8 cellular contexts compared by ENCODE assay signal in the genomic region with DNA sequence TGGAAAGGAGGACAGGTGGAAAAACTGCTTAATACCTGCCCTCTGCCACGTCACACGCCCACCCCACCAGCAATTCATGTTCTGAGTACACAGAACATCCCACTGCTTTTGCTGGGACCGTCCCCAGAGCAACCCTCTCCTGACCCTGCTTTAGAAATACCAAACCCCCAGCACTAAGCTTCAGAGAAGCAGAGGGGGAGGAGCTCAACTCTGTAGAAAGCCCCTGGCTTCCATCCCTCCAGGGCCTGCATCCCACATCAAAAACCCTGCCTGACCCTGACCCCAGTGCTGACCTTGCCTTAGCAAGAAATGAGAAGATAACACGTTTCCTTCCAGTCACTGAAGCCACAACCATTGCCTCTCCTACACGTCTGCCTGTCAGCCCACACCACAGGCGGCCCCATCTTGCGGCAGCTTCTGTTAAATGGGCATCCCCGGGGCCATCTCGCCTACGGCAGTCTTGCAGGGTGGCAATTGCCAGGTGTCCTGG. TPM values are rescaled to one million over a fixed set of nuclear protein-coding genes. Genes with fewer than 3 reads are reported as not detected.
A peak's percentile ranks its signal among the peaks of the same experiment; 100 is the strongest.
DNase-seq lines count a peak whose midpoint lies in the region; ATAC-seq and TF ChIP-seq lines count a peak whose summit lies in the region.

No MANE protein-coding gene starts in this region.

- H3K27ac ChIP-seq in endodermal cell (ENCODE audit: low read depth, low read length), result no peak overlapping the region

- intact Hi-C loops in activated T-helper 2 cell treated with anti-CD3 and anti-CD28 coated beads, Interferon-gamma antibody, Interleukin-2, Interleukin-4, amounts not matched to agents 10 μg/mL and 5 μg/mL and 100 μg/mL, durations not matched to agents 14 hours and 24 hours and 36 hours (cut with micrococcal nuclease), result loop anchor here (1.0 to 10.0 kb wide), 10 partner anchors 18 to 610 kb away; partner anchors contain the start of genes ASB8, RPAP3, TMEM106C and VDR
- intact Hi-C loops in cardiac septum (cut with DNase I), result no loop called here

- peaks cover 8% of the 10 kb centered on the region for H3K27me3 ChIP-seq in endodermal cell (ENCODE audit: control insufficient read depth, insufficient read depth, low read length, poor library complexity, severe bottlenecking)

- H3K4me1 ChIP-seq in endodermal cell (ENCODE audit: control insufficient read depth, insufficient read depth, low read length), result no peaks in the 10 kb centered on the region

- no peaks in the 10 kb centered on the region for H3K9me3 Mint-ChIP-seq in activated T-helper 2 cell treated with anti-CD3 and anti-CD28 coated beads, Interferon-gamma antibody, Interleukin-2, Interleukin-4, amounts not matched to agents 10 μg/mL and 5 μg/mL and 100 μg/mL, durations not matched to agents 14 hours and 24 hours and 36 hours
- no peaks in the 10 kb centered on the region for H3K9me3 Mint-ChIP-seq in endodermal cell

- no peaks in the 10 kb centered on the region for H3K9me3 ChIP-seq in endodermal cell (ENCODE audit: control insufficient read depth, low read length)

- WGBS in endodermal cell (ENCODE audit: insufficient coverage in 1 of 2, insufficient read length in 1 of 2), 2 experiments, result 82 to 87% methylated on average over 7 to 10 of the region's 10 CpGs

- H3K36me3 Mint-ChIP-seq in activated T-helper 2 cell treated with anti-CD3 and anti-CD28 coated beads, Interferon-gamma antibody, Interleukin-2, Interleukin-4, amounts not matched to agents 10 μg/mL and 5 μg/mL and 100 μg/mL, durations not matched to agents 14 hours and 24 hours and 36 hours (ENCODE audit: low read depth), result peaks cover 94% of the 10 kb centered on the region
- H3K36me3 Mint-ChIP-seq in endodermal cell (ENCODE audit: low read depth), result no peaks in the 10 kb centered on the region

- H3K4me1 Mint-ChIP-seq in activated T-helper 2 cell treated with anti-CD3 and anti-CD28 coated beads, Interferon-gamma antibody, Interleukin-2, Interleukin-4, amounts not matched to agents 10 μg/mL and 5 μg/mL and 100 μg/mL, durations not matched to agents 14 hours and 24 hours and 36 hours (ENCODE audit: low read depth), result peaks cover 84% of the 10 kb centered on the region
- H3K4me1 Mint-ChIP-seq in endodermal cell, result no peaks in the 10 kb centered on the region

- TF ChIP-seq CTCF in endodermal cell (conservative IDR thresholded peaks at IDR 0.05), result no peak

- no peaks in the 10 kb centered on the region for H3K36me3 ChIP-seq in endodermal cell (ENCODE audit: control insufficient read depth, insufficient read depth, low read length)

- H3K4me3 ChIP-seq in endodermal cell (ENCODE audit: low read length), result no peak overlapping the region

- no peak overlapping the region for H3K9ac ChIP-seq in endodermal cell (ENCODE audit: extremely low read depth, low read length, poor library complexity, severe bottlenecking)

- H3K27me3 Mint-ChIP-seq in activated T-helper 2 cell treated with anti-CD3 and anti-CD28 coated beads, Interferon-gamma antibody, Interleukin-2, Interleukin-4, amounts not matched to agents 10 μg/mL and 5 μg/mL and 100 μg/mL, durations not matched to agents 14 hours and 24 hours and 36 hours (ENCODE audit: low read depth), result no peaks in the 10 kb centered on the region
- peaks cover 20% of the 10 kb centered on the region for H3K27me3 Mint-ChIP-seq in endodermal cell (ENCODE audit: insufficient read depth)

- DNase-seq in activated T-helper 2 cell treated with anti-CD3 and anti-CD28 coated beads, Interferon-gamma antibody, Interleukin-2, Interleukin-4, amounts not matched to agents 10 μg/mL and 5 μg/mL and 100 μg/mL, durations not matched to agents 14 hours and 24 hours and 36 hours (ENCODE audit: low spot score), result peak; percentile 72
- DNase-seq in stimulated activated CD8-positive, alpha-beta memory T cell treated with anti-CD3 and anti-CD28 coated beads, Interleukin-15, amount 100 ng/mL, for 4 hours (ENCODE audit: low read depth in 2 of 2), result peak; percentile 22 to 60
- DNase-seq in NCI-H2227 (lab: John Stamatoyannopoulos, UW; ENCODE audit: unreplicated experiment), result no peak
- no peak for DNase-seq in endodermal cell
- no peak for DNase-seq in cardiac septum (ENCODE audit: low spot score)
- DNase-seq in LoVo (ENCODE audit: low spot score), result no peak

- ATAC-seq in GM19395 (IDR thresholded peaks at IDR 0.05; ENCODE audit: unreplicated experiment) (peak; percentile 49), HG03460 (IDR thresholded peaks at IDR 0.05; ENCODE audit: unreplicated experiment) (peak; percentile 40)

- peak overlapping the region; percentile 99 for H3K27ac Mint-ChIP-seq in activated T-helper 2 cell treated with anti-CD3 and anti-CD28 coated beads, Interferon-gamma antibody, Interleukin-2, Interleukin-4, amounts not matched to agents 10 μg/mL and 5 μg/mL and 100 μg/mL, durations not matched to agents 14 hours and 24 hours and 36 hours
- H3K27ac Mint-ChIP-seq in endodermal cell, result no peak overlapping the region

- peak overlapping the region; percentile 87 for H3K4me3 Mint-ChIP-seq in activated T-helper 2 cell treated with anti-CD3 and anti-CD28 coated beads, Interferon-gamma antibody, Interleukin-2, Interleukin-4, amounts not matched to agents 10 μg/mL and 5 μg/mL and 100 μg/mL, durations not matched to agents 14 hours and 24 hours and 36 hours (ENCODE audit: low read depth)
- H3K4me3 Mint-ChIP-seq in endodermal cell, result no peak overlapping the region

RNA-seq across cellular contexts. Expression of gene VDR, which starts 19.7 kb away (rescaled TPM):
- total RNA-seq in activated T-helper 2 cell treated with anti-CD3 and anti-CD28 coated beads, Interferon-gamma antibody, Interleukin-2, Interleukin-4, amounts not matched to agents 10 μg/mL and 5 μg/mL and 100 μg/mL, durations not matched to agents 14 hours and 24 hours and 36 hours, result 312 and 317 TPM in 2 replicates
- total RNA-seq in endodermal cell, result under 1 TPM in 1 of 2 donors, not detected in 1; 0.04 TPM
- polyA plus RNA-seq in endodermal cell (2013, experiment 1 of 2), result not detected
- not detected for polyA plus RNA-seq in endodermal cell (2013, experiment 2 of 2)
- total RNA-seq in cardiac septum, result 1.3 TPM

Comparison
In these comparisons a context has a peak if more than half of its experiments do, and no peak if none do; other contexts are left out.
1. DNase-seq: peak in activated T-helper 2 cell treated with anti-CD3 and anti-CD28 coated beads, Interferon-gamma antibody, Interleukin-2, Interleukin-4, amounts not matched to agents 10 μg/mL and 5 μg/mL and 100 μg/mL, durations not matched to agents 14 hours and 24 hours and 36 hours (single experiment) and stimulated activated CD8-positive, alpha-beta memory T cell treated with anti-CD3 and anti-CD28 coated beads, Interleukin-15, amount 100 ng/mL, for 4 hours (2 of 2); none in NCI-H2227 (single experiment), endodermal cell (single experiment), cardiac septum (single experiment) and LoVo (single experiment).
2. RNA of gene VDR, which starts 19.7 kb away (total RNA-seq): 312 to 317 TPM in activated T-helper 2 cell treated with anti-CD3 and anti-CD28 coated beads, Interferon-gamma antibody, Interleukin-2, Interleukin-4, amounts not matched to agents 10 μg/mL and 5 μg/mL and 100 μg/mL, durations not matched to agents 14 hours and 24 hours and 36 hours; 1.3 TPM in cardiac septum (single experiment) and 0.04 TPM in endodermal cell; every median in the first group is over 100 times any median in the second.